9 cellular contexts compared by ENCODE assay signal in the genomic region with DNA sequence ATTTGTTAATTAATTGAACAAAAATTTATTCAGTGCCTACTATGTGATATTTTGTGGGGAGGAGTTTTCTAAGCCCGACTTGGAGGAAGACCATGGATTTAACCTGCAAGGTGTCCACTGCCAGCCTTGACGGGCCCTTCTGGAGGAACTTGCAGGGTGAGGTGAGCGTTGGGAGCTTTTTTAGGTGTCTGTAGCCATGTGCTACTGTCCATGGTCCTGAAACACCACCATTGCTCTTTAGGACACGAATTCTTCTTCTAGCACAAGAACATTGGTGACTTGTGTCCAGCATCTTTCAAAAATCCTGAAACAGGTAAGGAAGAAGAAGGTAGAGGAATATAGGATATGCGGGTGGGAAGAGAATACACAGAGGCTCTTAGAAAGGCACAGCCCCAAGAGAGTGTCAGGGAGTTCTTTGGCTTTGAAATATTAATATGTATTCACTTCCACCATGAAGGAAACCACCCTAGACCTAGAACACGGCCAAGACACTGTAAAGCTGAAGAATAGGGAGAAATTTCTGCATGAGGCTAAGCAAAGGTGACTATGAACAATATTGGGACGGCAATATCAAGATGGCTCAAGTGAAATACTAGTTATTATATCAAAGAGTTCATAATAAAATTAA. TPM values are rescaled to one million over a fixed set of nuclear protein-coding genes. Genes with fewer than 3 reads are reported as not detected.
DNase-seq lines count a peak whose midpoint lies in the region; ATAC-seq and TF ChIP-seq lines count a peak whose summit lies in the region.
"Had no signal": no experiment of that assay in that cellular context is flagged by ENCODE, and none has a peak within 500 bp of the region (broad histone marks: within the 10 kb centered on the region; RNA-seq: fewer than 3 reads in every experiment).

No MANE protein-coding gene starts in this region.

- TF ChIP-seq EP300 in Ishikawa (IDR thresholded peaks at IDR 0.05; ENCODE audit: borderline replicate concordance) = no peak

- H3K4me3 ChIP-seq in CD8-positive, alpha-beta T cell (ENCODE audit: low read depth, low read length) = no peak overlapping the region
- H3K4me3 ChIP-seq: thoracic aorta had no signal

- no peak overlapping the region for H3K27ac Mint-ChIP-seq in CD8-positive, alpha-beta T cell
- H3K27ac Mint-ChIP-seq in activated CD8-positive, alpha-beta T cell treated with anti-CD3 and anti-CD28 coated beads for 36 hours = no peak overlapping the region

- no peaks in the 10 kb centered on the region for H3K36me3 Mint-ChIP-seq in CD8-positive, alpha-beta T cell
- no peaks in the 10 kb centered on the region for H3K36me3 Mint-ChIP-seq in activated CD8-positive, alpha-beta T cell treated with anti-CD3 and anti-CD28 coated beads for 36 hours (ENCODE audit: low read depth)

- POLR2A ChIA-PET in CD8-positive, alpha-beta T cell (lab: Charles Lee) = interaction anchor here (0.8 kb wide), 1 partner anchor 59 kb away, joined by 3 read pairs; no protein-coding TSS in a partner anchor
- POLR2A ChIA-PET in activated CD8-positive, alpha-beta T cell treated with anti-CD3 and anti-CD28 coated beads for 36 hours (lab: Charles Lee) = no interaction called here

- H3K4me3 Mint-ChIP-seq in CD8-positive, alpha-beta T cell = no peak overlapping the region
- no peak overlapping the region for H3K4me3 Mint-ChIP-seq in activated CD8-positive, alpha-beta T cell treated with anti-CD3 and anti-CD28 coated beads for 36 hours

- H3K4me1 ChIP-seq in CD8-positive, alpha-beta T cell (ENCODE audit: insufficient read depth, low read length) = peaks cover 5% of the 10 kb centered on the region

- DNase-seq in CD8-positive, alpha-beta T cell = peak in 6 of 7 experiments; percentile 22 to 58 (median 48)
- peak; percentile 66 for DNase-seq in activated CD8-positive, alpha-beta T cell treated with anti-CD3 and anti-CD28 coated beads for 36 hours
- DNase-seq in hepatic stellate cell (ENCODE audit: low spot score) (peak; percentile 19), NCI-H2029 (lab: John Stamatoyannopoulos, UW) (no peak), NCI-H526 treated with DMSO at 0.1 percent for 48 hours (lab: John Stamatoyannopoulos, UW) (no peak)
- DNase-seq in stimulated activated CD8-positive, alpha-beta memory T cell treated with anti-CD3 and anti-CD28 coated beads, Interleukin-4, amount 100 ng/mL, for 48 hours = peak; percentile 59

- intact Hi-C loops in CD8-positive, alpha-beta T cell (cut with DNase I, micrococcal nuclease) = loop anchor here (1.0 to 10.0 kb wide), 3 partner anchors 37 to 124 kb away; no protein-coding TSS in a partner anchor
- intact Hi-C loops in activated CD8-positive, alpha-beta T cell treated with anti-CD3 and anti-CD28 coated beads for 36 hours (cut with micrococcal nuclease) = no loop called here

- TF ChIP-seq CTCF in CD8-positive, alpha-beta T cell (IDR thresholded peaks at IDR 0.05) = no peak
- TF ChIP-seq CTCF in activated CD8-positive, alpha-beta T cell treated with anti-CD3 and anti-CD28 coated beads for 36 hours (IDR thresholded peaks at IDR 0.05) = no peak

- peaks cover 20% of the 10 kb centered on the region for H3K27me3 Mint-ChIP-seq in CD8-positive, alpha-beta T cell (ENCODE audit: low read depth)
- H3K27me3 Mint-ChIP-seq in activated CD8-positive, alpha-beta T cell treated with anti-CD3 and anti-CD28 coated beads for 36 hours = peaks cover 6% of the 10 kb centered on the region

- H3K36me3 ChIP-seq in CD8-positive, alpha-beta T cell (ENCODE audit: insufficient read depth, low read length) = no peaks in the 10 kb centered on the region
- H3K36me3 ChIP-seq: thoracic aorta had no signal

- ATAC-seq in CD8-positive, alpha-beta T cell = peak; percentile 54
- ATAC-seq in activated CD8-positive, alpha-beta T cell treated with anti-CD3 and anti-CD28 coated beads for 36 hours = no peak
- ATAC-seq in GM19328 (IDR thresholded peaks at IDR 0.05; ENCODE audit: unreplicated experiment) = no peak

- H3K27ac ChIP-seq in CD8-positive, alpha-beta T cell (ENCODE audit: low read depth, low read length) = no peak overlapping the region
- H3K27ac ChIP-seq: thoracic aorta had no signal

- H3K27me3 ChIP-seq in CD8-positive, alpha-beta T cell (ENCODE audit: insufficient read depth, low read length) = no peaks in the 10 kb centered on the region

- no peaks in the 10 kb centered on the region for H3K9me3 ChIP-seq in CD8-positive, alpha-beta T cell (ENCODE audit: low read length)
- H3K9me3 ChIP-seq: thoracic aorta had no signal

- CTCF ChIA-PET in CD8-positive, alpha-beta T cell (lab: Charles Lee) = interaction anchor here (0.7 to 7.8 kb wide), 3 partner anchors 10 to 47 kb away, joined by 3 to 217 read pairs (median 3); a partner anchor contains a TSS
- CTCF ChIA-PET in activated CD8-positive, alpha-beta T cell treated with anti-CD3 and anti-CD28 coated beads for 36 hours (lab: Charles Lee) = interaction anchor here (7.2 kb wide), 1 partner anchor 51 kb away, joined by 71 read pairs; no protein-coding TSS in a partner anchor

- H3K9me3 Mint-ChIP-seq in CD8-positive, alpha-beta T cell = no peaks in the 10 kb centered on the region
- H3K9me3 Mint-ChIP-seq in activated CD8-positive, alpha-beta T cell treated with anti-CD3 and anti-CD28 coated beads for 36 hours = no peaks in the 10 kb centered on the region

- peaks cover 12% of the 10 kb centered on the region for H3K4me1 Mint-ChIP-seq in CD8-positive, alpha-beta T cell (ENCODE audit: low read depth)
- peaks cover 6% of the 10 kb centered on the region for H3K4me1 Mint-ChIP-seq in activated CD8-positive, alpha-beta T cell treated with anti-CD3 and anti-CD28 coated beads for 36 hours (ENCODE audit: low read depth)

- no peak for TF ChIP-seq RAD21 in Ishikawa (IDR thresholded peaks at IDR 0.05; ENCODE audit: low read depth)

TF ChIP-seq in Ishikawa, 13 proteins besides CTCF, POLR2A, EP300 and RAD21:
- no peak for TF ChIP-seq NFIC (IDR thresholded peaks at IDR 0.05)
- TF ChIP-seq, protein P1, sequence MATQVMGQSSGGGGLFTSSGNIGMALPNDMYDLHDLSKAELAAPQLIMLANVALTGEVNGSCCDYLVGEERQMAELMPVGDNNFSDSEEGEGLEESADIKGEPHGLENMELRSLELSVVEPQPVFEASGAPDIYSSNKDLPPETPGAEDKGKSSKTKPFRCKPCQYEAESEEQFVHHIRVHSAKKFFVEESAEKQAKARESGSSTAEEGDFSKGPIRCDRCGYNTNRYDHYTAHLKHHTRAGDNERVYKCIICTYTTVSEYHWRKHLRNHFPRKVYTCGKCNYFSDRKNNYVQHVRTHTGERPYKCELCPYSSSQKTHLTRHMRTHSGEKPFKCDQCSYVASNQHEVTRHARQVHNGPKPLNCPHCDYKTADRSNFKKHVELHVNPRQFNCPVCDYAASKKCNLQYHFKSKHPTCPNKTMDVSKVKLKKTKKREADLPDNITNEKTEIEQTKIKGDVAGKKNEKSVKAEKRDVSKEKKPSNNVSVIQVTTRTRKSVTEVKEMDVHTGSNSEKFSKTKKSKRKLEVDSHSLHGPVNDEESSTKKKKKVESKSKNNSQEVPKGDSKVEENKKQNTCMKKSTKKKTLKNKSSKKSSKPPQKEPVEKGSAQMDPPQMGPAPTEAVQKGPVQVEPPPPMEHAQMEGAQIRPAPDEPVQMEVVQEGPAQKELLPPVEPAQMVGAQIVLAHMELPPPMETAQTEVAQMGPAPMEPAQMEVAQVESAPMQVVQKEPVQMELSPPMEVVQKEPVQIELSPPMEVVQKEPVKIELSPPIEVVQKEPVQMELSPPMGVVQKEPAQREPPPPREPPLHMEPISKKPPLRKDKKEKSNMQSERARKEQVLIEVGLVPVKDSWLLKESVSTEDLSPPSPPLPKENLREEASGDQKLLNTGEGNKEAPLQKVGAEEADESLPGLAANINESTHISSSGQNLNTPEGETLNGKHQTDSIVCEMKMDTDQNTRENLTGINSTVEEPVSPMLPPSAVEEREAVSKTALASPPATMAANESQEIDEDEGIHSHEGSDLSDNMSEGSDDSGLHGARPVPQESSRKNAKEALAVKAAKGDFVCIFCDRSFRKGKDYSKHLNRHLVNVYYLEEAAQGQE (IDR thresholded peaks at IDR 0.05; ENCODE audit: low read depth) = peak; percentile 96
- no peak for TF ChIP-seq TEAD4 (IDR thresholded peaks at IDR 0.05)
- 0 out of 2 replicates have a peak, but pooled peaks have one; percentile 50 for TF ChIP-seq YY1 (IDR thresholded peaks at IDR 0.05; ENCODE audit: low read depth)
- TF ChIP-seq, protein P2, sequence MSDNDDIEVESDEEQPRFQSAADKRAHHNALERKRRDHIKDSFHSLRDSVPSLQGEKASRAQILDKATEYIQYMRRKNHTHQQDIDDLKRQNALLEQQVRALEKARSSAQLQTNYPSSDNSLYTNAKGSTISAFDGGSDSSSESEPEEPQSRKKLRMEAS (IDR thresholded peaks at IDR 0.05) = peak; percentile 31; the same call in 1 of the 2 replicates

RNA-seq across cellular contexts. Expression of a gene that starts 27.9 kb away (rescaled TPM):
- total RNA-seq in CD8-positive, alpha-beta T cell = under 1 TPM; 0.49 to 0.61 TPM
- under 1 TPM; 0.22 to 0.25 TPM for total RNA-seq in activated CD8-positive, alpha-beta T cell treated with anti-CD3 and anti-CD28 coated beads for 36 hours
- total RNA-seq: thoracic aorta had no signal

RNA-seq across cellular contexts. Expression of a gene that starts 37.1 kb away (rescaled TPM):
- 10 to 100 TPM; 30.5 to 30.6 TPM for total RNA-seq in CD8-positive, alpha-beta T cell
- 10 to 100 TPM; 25.6 to 26.1 TPM for total RNA-seq in activated CD8-positive, alpha-beta T cell treated with anti-CD3 and anti-CD28 coated beads for 36 hours

RNA-seq across cellular contexts. Expression of a gene that starts 46.5 kb away (rescaled TPM):
- total RNA-seq in CD8-positive, alpha-beta T cell = not detected
- not detected for total RNA-seq in activated CD8-positive, alpha-beta T cell treated with anti-CD3 and anti-CD28 coated beads for 36 hours
- total RNA-seq: thoracic aorta had no signal

Comparison
In these comparisons a context has a peak if more than half of its experiments do, and no peak if none do; other contexts are left out.
1. DNase-seq: peak in CD8-positive, alpha-beta T cell (6 of 7), activated CD8-positive, alpha-beta T cell treated with anti-CD3 and anti-CD28 coated beads for 36 hours (single experiment), hepatic stellate cell (single experiment) and stimulated activated CD8-positive, alpha-beta memory T cell treated with anti-CD3 and anti-CD28 coated beads, Interleukin-4, amount 100 ng/mL, for 48 hours (single experiment); none in NCI-H2029 (single experiment) and NCI-H526 treated with DMSO at 0.1 percent for 48 hours (single experiment).